8 cellular contexts compared by ENCODE assay signal in the genomic region with DNA sequence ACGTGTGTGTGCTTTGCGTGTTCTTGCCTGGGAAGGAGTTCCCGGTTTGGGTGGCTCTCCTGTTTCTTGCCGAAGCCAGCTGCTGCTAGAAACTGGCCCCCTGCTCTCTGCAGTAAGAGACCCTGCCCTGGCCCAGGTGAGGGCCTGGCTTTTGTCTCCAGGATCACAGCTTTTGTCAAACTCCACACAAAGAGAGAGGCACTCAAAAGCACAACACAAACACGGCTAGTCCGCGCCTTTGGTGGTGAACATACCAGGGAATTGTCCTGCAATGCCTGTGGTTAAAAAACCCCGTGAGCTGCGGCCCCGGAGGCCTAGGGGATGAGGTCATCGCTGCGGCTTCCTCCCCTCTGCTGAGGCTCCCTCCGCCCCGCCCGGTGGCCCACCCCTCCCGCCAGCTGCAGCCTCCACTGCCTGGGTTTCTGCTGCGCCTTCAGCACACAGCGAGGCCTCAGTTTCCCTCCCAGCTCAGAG.
DNase-seq lines count a peak whose midpoint lies in the region; ATAC-seq, FAIRE-seq and TF ChIP-seq lines count a peak whose summit lies in the region.

No MANE protein-coding gene starts in this region.

- TF ChIP-seq POLR2A in prostate gland (IDR thresholded peaks at IDR 0.05): no peak

- no peak for FAIRE-seq in pancreas (lab: Jason Lieb, UNC)

- no peaks in the 10 kb centered on the region for H3K36me3 ChIP-seq in pancreas
- H3K36me3 ChIP-seq in prostate gland: no peaks in the 10 kb centered on the region

- in situ Hi-C loops in Caki2 (cut with HindIII; ENCODE audit: low pct_unique_long_range_greater_than_20kb, low sequenced_read_pairs): no loop called here

- H3K27me3 ChIP-seq in pancreas (no peaks in the 10 kb centered on the region), prostate gland (replicated peaks; ENCODE audit: insufficient read depth) (no peaks in the 10 kb centered on the region)

- H3K27ac ChIP-seq in pancreas: peak overlapping the region in 3 of 4 donors; percentile 28 to 52 (median 50)
- H3K27ac ChIP-seq in prostate gland: no peak overlapping the region

- H3K4me1 ChIP-seq in pancreas (peaks cover 0 to 5% (median 0%) of the 10 kb centered on the region in 3 donors), prostate gland (replicated peaks) (no peaks in the 10 kb centered on the region)

- TF ChIP-seq CTCF in pancreas (IDR thresholded peaks at IDR 0.05) (no peak), prostate gland (IDR thresholded peaks at IDR 0.05) (no peak)

- H3K4me3 ChIP-seq in pancreas: no peak overlapping the region
- no peak overlapping the region for H3K4me3 ChIP-seq in prostate gland

- 77 to 84% methylated on average over 18 of the region's 18 CpGs for WGBS in pancreas, 2 donors
- WGBS in prostate gland: 61% methylated on average over 18 of the region's 18 CpGs

- peak; percentile 64 for ATAC-seq in Right ventricle myocardium inferior
- ATAC-seq in pancreas: peak in 3 of 4 donors; percentile 28 to 59 (median 55)
- ATAC-seq in GM18511 (IDR thresholded peaks at IDR 0.05; ENCODE audit: unreplicated experiment): no peak

- DNase-seq in Caki2 (ENCODE audit: low read depth) (peak; percentile 66), HuH-7 (ENCODE audit: low spot score) (peak; percentile 40), Right ventricle myocardium inferior (ENCODE audit: missing footprints) (peak; percentile 80), pancreas (peak; percentile 39 to 76 (median 64)), NCI-H1092 (lab: John Stamatoyannopoulos, UW) (no peak), prostate gland (ENCODE audit: low spot score) (no peak)
- peak; percentile 75 for DNase-seq in activated CD8-positive, alpha-beta memory T cell treated with anti-CD3 and anti-CD28 coated beads for 24 hours

- H3K9me3 ChIP-seq in pancreas: no peaks in the 10 kb centered on the region
- no peaks in the 10 kb centered on the region for H3K9me3 ChIP-seq in prostate gland

- intact Hi-C loops in Right ventricle myocardium inferior (cut with DNase I): loop anchor here (1.0 to 10.0 kb wide), 2 partner anchors 339 to 359 kb away; no protein-coding TSS in a partner anchor
- intact Hi-C loops in pancreas (cut with DNase I): loop anchor here (2.0 to 10.0 kb wide), 4 partner anchors 106 to 361 kb away; no protein-coding TSS in a partner anchor
- intact Hi-C loops in prostate gland (cut with DNase I): loop anchor here (1.0 to 5.0 kb wide), 5 partner anchors 226 to 355 kb away; no protein-coding TSS in a partner anchor

Comparison
In these comparisons a context has a peak if more than half of its experiments do, and no peak if none do; other contexts are left out.
1. DNase-seq: peak in Caki2 (single experiment), HuH-7 (single experiment), activated CD8-positive, alpha-beta memory T cell treated with anti-CD3 and anti-CD28 coated beads for 24 hours (single experiment), Right ventricle myocardium inferior (single experiment) and pancreas (6 of 6); none in NCI-H1092 (single experiment) and prostate gland (single experiment).
2. H3K27ac ChIP-seq: peak in pancreas (3 of 4); none in prostate gland (0 of 2).